ENCODE assay signal across 1 cellular context in genomic region chr16:87765776-87766484, GRCh38.
A peak's percentile ranks its signal among the peaks of the same experiment; 100 is the strongest.
TF ChIP-seq lines count a peak whose summit lies in the region.

TSS of gene KLHDC4 (minus strand) at chr16:87765986. CDS start at chr16:87765890, 96 bp downstream.

TF ChIP-seq in HepG2, 621 proteins besides CTCF, POLR2A, EP300 and RAD21 (continued from another document and continues in another):
- peak; percentile 86 for TF ChIP-seq E2F1 (CRISPR knock-in tag; IDR thresholded peaks at IDR 0.05)
- no peak for TF ChIP-seq ZNF674 (CRISPR knock-in tag; IDR thresholded peaks at IDR 0.05; ENCODE audit: low read depth)
- TF ChIP-seq NCOA1 (CRISPR knock-in tag; IDR thresholded peaks at IDR 0.05): no peak; the same call in 1 of the 2 replicates
- no peak; the same call in 1 of the 2 replicates for TF ChIP-seq MTF1 (CRISPR knock-in tag; IDR thresholded peaks at IDR 0.05)
- peak; percentile 92 for TF ChIP-seq IRF2 (CRISPR knock-in tag; IDR thresholded peaks at IDR 0.05)
- TF ChIP-seq ZNF468 (CRISPR knock-in tag; IDR thresholded peaks at IDR 0.05): no peak
- no peak for TF ChIP-seq MLLT10 (CRISPR knock-in tag; IDR thresholded peaks at IDR 0.05)
- no peak; the same call in 1 of the 2 replicates for TF ChIP-seq ZBTB10 (CRISPR knock-in tag; IDR thresholded peaks at IDR 0.05; ENCODE audit: borderline replicate concordance)
- peak; percentile 73 for TF ChIP-seq HCFC1 (IDR thresholded peaks at IDR 0.05; ENCODE audit: low read depth, low read length)
- no peak for TF ChIP-seq ZNF883 (CRISPR knock-in tag; IDR thresholded peaks at IDR 0.05; ENCODE audit: not compliant biosample characterization)
- TF ChIP-seq MAFG (CRISPR knock-in tag; IDR thresholded peaks at IDR 0.05): no peak
- peak; percentile 90 for TF ChIP-seq KDM3A (CRISPR knock-in tag; IDR thresholded peaks at IDR 0.05; ENCODE audit: low read depth)
- no peak for TF ChIP-seq ATF7 (IDR thresholded peaks at IDR 0.05)
- no peak; the same call in 1 of the 2 replicates for TF ChIP-seq ATF7 (CRISPR knock-in tag; IDR thresholded peaks at IDR 0.05)
- peak; percentile 63; the same call in 1 of the 2 replicates for TF ChIP-seq THRA (CRISPR knock-in tag; IDR thresholded peaks at IDR 0.05; ENCODE audit: borderline replicate concordance)
- TF ChIP-seq REST (IDR thresholded peaks at IDR 0.05; ENCODE audit: borderline replicate concordance in 1 of 2, low read depth in 1 of 2, low read length in 2 of 2): peak in 1 of 2 experiments; percentile 48; a peak in 1 of 4 replicates
- 0 out of 2 replicates have a peak, but pooled peaks have one; percentile 70 for TF ChIP-seq PAX8 (CRISPR knock-in tag; IDR thresholded peaks at IDR 0.05; ENCODE audit: borderline replicate concordance)
- TF ChIP-seq ZNF530 (CRISPR knock-in tag; IDR thresholded peaks at IDR 0.05; ENCODE audit: low read depth): 0 out of 2 replicates have a peak, but pooled peaks have one; percentile 33
- TF ChIP-seq ZNF142 (CRISPR knock-in tag; IDR thresholded peaks at IDR 0.05): no peak
- TF ChIP-seq ZNF569 (CRISPR knock-in tag; IDR thresholded peaks at IDR 0.05; ENCODE audit: borderline replicate concordance): 0 out of 2 replicates have a peak, but pooled peaks have one; percentile 64
- TF ChIP-seq ARID4A (CRISPR knock-in tag; IDR thresholded peaks at IDR 0.05; ENCODE audit: borderline replicate concordance): peak; percentile 99
- no peak; the same call in 1 of the 2 replicates for TF ChIP-seq NFYB (CRISPR knock-in tag; IDR thresholded peaks at IDR 0.05)
- TF ChIP-seq ZNF274 (CRISPR knock-in tag; IDR thresholded peaks at IDR 0.05): no peak
- TF ChIP-seq FUBP1 (CRISPR knock-in tag; IDR thresholded peaks at IDR 0.05; ENCODE audit: borderline replicate concordance): no peak
- 0 out of 2 replicates have a peak, but pooled peaks have one; percentile 56 for TF ChIP-seq REL (CRISPR knock-in tag; conservative IDR thresholded peaks at IDR 0.05)
- peak; percentile 75; the same call in 1 of the 2 replicates for TF ChIP-seq KLF11 (CRISPR knock-in tag; IDR thresholded peaks at IDR 0.05)
- peak; percentile 89 for TF ChIP-seq ZGPAT (CRISPR knock-in tag; IDR thresholded peaks at IDR 0.05)
